Comparison of ENCODE assay signal across 9 cellular contexts in genomic region chr3:139534444-139534812, GRCh38. TPM values are rescaled to one million over a fixed set of nuclear protein-coding genes. Genes with fewer than 3 reads are reported as not detected.
DNase-seq lines count a peak whose midpoint lies in the region; ATAC-seq, FAIRE-seq and TF ChIP-seq lines count a peak whose summit lies in the region.
"Had no signal": no experiment of that assay in that cellular context is flagged by ENCODE, and none has a peak within 500 bp of the region (broad histone marks: within the 10 kb centered on the region; RNA-seq: fewer than 3 reads in every experiment).

No MANE protein-coding gene starts in this region.

- H3K4me3 Mint-ChIP-seq in neural progenitor cell: peak overlapping the region; percentile 23
- H3K4me3 Mint-ChIP-seq: activated B cell treated with CpG ODN at 0.5 μM for 24 hours had no signal

- DNase-seq in HepG2 (ENCODE audit: low spot score): no peak
- DNase-seq in NCI-H146 (lab: John Stamatoyannopoulos, UW): peak; percentile 89
- peak; percentile 93 for DNase-seq in bronchial epithelial cell (ENCODE audit: low read depth)
- DNase-seq in neural progenitor cell (ENCODE audit: low spot score): peak; percentile 20
- DNase-seq in D721Med (ENCODE audit: insufficient read length, low spot score): no peak
- no peak for DNase-seq in HUDEP-2 (lab: John Stamatoyannopoulos, UW; ENCODE audit: unreplicated experiment in 76 of 76)
- DNase-seq: activated B cell treated with CpG ODN at 0.5 μM for 24 hours had no signal

- H3K36me3 ChIP-seq in liver (ENCODE audit: control insufficient read depth in 4 of 4, insufficient read depth in 3 of 4, low read depth in 1 of 4, low read length in 3 of 4): no peaks in the 10 kb centered on the region
- H3K36me3 ChIP-seq in HepG2 (replicated peaks in 1 of 2; ENCODE audit: control insufficient read depth in 1 of 2, insufficient read depth in 2 of 2, low read length in 2 of 2): no peaks in the 10 kb centered on the region
- H3K36me3 ChIP-seq in bronchial epithelial cell (ENCODE audit: control insufficient read depth, insufficient read depth, low read length): no peaks in the 10 kb centered on the region
- no peaks in the 10 kb centered on the region for H3K36me3 ChIP-seq in neural progenitor cell

- H3K27ac Mint-ChIP-seq in neural progenitor cell: peak overlapping the region; percentile 76
- H3K27ac Mint-ChIP-seq: activated B cell treated with CpG ODN at 0.5 μM for 24 hours had no signal

- TF ChIP-seq EP300 in HepG2 (IDR thresholded peaks at IDR 0.05; ENCODE audit: low read depth in 2 of 2, low read length in 2 of 2) (no peak), HepG2 (CRISPR knock-in tag; IDR thresholded peaks at IDR 0.05; ENCODE audit: borderline replicate concordance) (no peak)

- peaks cover 84% of the 10 kb centered on the region for H3K4me1 Mint-ChIP-seq in neural progenitor cell

- FAIRE-seq in HepG2 (lab: Jason Lieb, UNC): no peak
- peak; percentile 86 for FAIRE-seq in bronchial epithelial cell (lab: Jason Lieb, UNC)
- no peak for FAIRE-seq in D721Med (lab: Jason Lieb, UNC)

- H4K20me1 ChIP-seq in HepG2 (ENCODE audit: insufficient read depth, low read length) (no peaks in the 10 kb centered on the region), neural progenitor cell (ENCODE audit: low read depth) (peaks cover 8% of the 10 kb centered on the region)

- H3K4me3 ChIP-seq in liver (ENCODE audit: low read depth in 1 of 3, low read length in 3 of 3) (no peak overlapping the region), HepG2 (replicated peaks in 1 of 3; ENCODE audit: insufficient read depth in 1 of 3, low read depth in 2 of 3, low read length in 3 of 3) (no peak overlapping the region), bronchial epithelial cell (ENCODE audit: low read depth, low read length) (no peak overlapping the region), neural progenitor cell (no peak overlapping the region)

- no peak for TF ChIP-seq RAD21 in liver (IDR thresholded peaks at IDR 0.05)
- TF ChIP-seq RAD21 in HepG2 (CRISPR knock-in tag; IDR thresholded peaks at IDR 0.05): no peak

- no TSS peak for BruUV-seq in HepG2 (replicated peaks; lab: Mats Ljungman, UMichigan)

- peak overlapping the region in 1 of 2 donors; percentile 5 for H3K9ac ChIP-seq in liver (ENCODE audit: low read depth in 1 of 2, low read length in 2 of 2)
- H3K9ac ChIP-seq in HepG2 (ENCODE audit: insufficient read depth, low read depth, low read length): no peak overlapping the region
- no peak overlapping the region for H3K9ac ChIP-seq in neural progenitor cell

- no peaks in the 10 kb centered on the region for H3K27me3 ChIP-seq in liver (ENCODE audit: control insufficient read depth in 4 of 4, insufficient read depth in 4 of 4, low read length in 3 of 4)
- no peaks in the 10 kb centered on the region for H3K27me3 ChIP-seq in HepG2 (ENCODE audit: control insufficient read depth in 1 of 2, insufficient read depth in 2 of 2, low read length in 2 of 2)
- no peaks in the 10 kb centered on the region for H3K27me3 ChIP-seq in bronchial epithelial cell (ENCODE audit: control insufficient read depth, insufficient read depth, low read length)
- peaks cover 29% of the 10 kb centered on the region for H3K27me3 ChIP-seq in neural progenitor cell

- H3K36me3 Mint-ChIP-seq in neural progenitor cell: no peaks in the 10 kb centered on the region

- no peak for TF ChIP-seq CTCF in liver (IDR thresholded peaks at IDR 0.05; ENCODE audit: low read depth, low read length, missing input control)
- no peak for TF ChIP-seq CTCF in HepG2 (CRISPR knock-in tag; IDR thresholded peaks at IDR 0.05)
- no peak for TF ChIP-seq CTCF in bronchial epithelial cell (IDR thresholded peaks at IDR 0.05; ENCODE audit: insufficient read depth, low read length, severe bottlenecking)
- TF ChIP-seq CTCF in neural progenitor cell (IDR thresholded peaks at IDR 0.05): no peak
- no peak for TF ChIP-seq CTCF in D721Med (IDR thresholded peaks at IDR 0.05; ENCODE audit: insufficient read depth, missing control alignments)

- no peak for TF ChIP-seq POLR2A in HepG2 (IDR thresholded peaks at IDR 0.05; ENCODE audit: insufficient read depth in 1 of 2, low read depth in 2 of 2, low read length in 2 of 2)

- H3K9me3 ChIP-seq in liver (ENCODE audit: control insufficient read depth in 4 of 4, low read length in 3 of 4) (no peaks in the 10 kb centered on the region), HepG2 (ENCODE audit: low read length) (no peaks in the 10 kb centered on the region), neural progenitor cell (ENCODE audit: low read depth) (no peaks in the 10 kb centered on the region)

- H3K4me1 ChIP-seq in liver (ENCODE audit: control insufficient read depth in 4 of 4, insufficient read depth in 4 of 4, low read length in 3 of 4): peaks cover 4 to 45% (median 36%) of the 10 kb centered on the region in 4 donors
- peaks cover 43% of the 10 kb centered on the region for H3K4me1 ChIP-seq in HepG2 (ENCODE audit: insufficient read depth, low read length)
- peaks cover 37% of the 10 kb centered on the region for H3K4me1 ChIP-seq in neural progenitor cell

- H3K27ac ChIP-seq in liver (ENCODE audit: low read depth in 1 of 2, low read length in 2 of 2) (peak overlapping the region; percentile 15 to 75), HepG2 (ENCODE audit: extremely low read length, insufficient read depth, low read length) (no peak overlapping the region), neural progenitor cell (no peak overlapping the region)

- H3K9me3 Mint-ChIP-seq in neural progenitor cell: no peaks in the 10 kb centered on the region
- H3K9me3 Mint-ChIP-seq: activated B cell treated with CpG ODN at 0.5 μM for 24 hours had no signal

- no peaks in the 10 kb centered on the region for H3K79me2 ChIP-seq in HepG2 (ENCODE audit: insufficient read depth, low read length)
- H3K79me2 ChIP-seq in neural progenitor cell (ENCODE audit: low read depth): no peaks in the 10 kb centered on the region

- CTCF ChIA-PET in HepG2 (lab: Yijun Ruan, JAX; ENCODE audit: low intra/inter-chr PET ratio, low total read pairs): no interaction called here

- H3K27me3 Mint-ChIP-seq in neural progenitor cell (ENCODE audit: insufficient read depth, low read depth): peaks cover 17% of the 10 kb centered on the region

- H2AFZ ChIP-seq in HepG2 (ENCODE audit: low read length): no peak overlapping the region
- no peak overlapping the region for H2AFZ ChIP-seq in neural progenitor cell (replicated peaks)

- ATAC-seq in HepG2: no peak
- ATAC-seq in HG02763 (IDR thresholded peaks at IDR 0.05; ENCODE audit: unreplicated experiment): no peak

- 49% methylated on average over 1 of the region's 1 CpG for WGBS in liver
- 71% methylated on average over 1 of the region's 1 CpG for WGBS in HepG2 (ENCODE audit: low lambda C conversion rate)

- POLR2A ChIA-PET in HepG2 (lab: Yijun Ruan, JAX): no interaction called here

- intact Hi-C loops in HepG2 (cut with micrococcal nuclease; ENCODE audit: unreplicated experiment): no loop called here

- in situ Hi-C loops in HepG2 (cut with HindIII; ENCODE audit: extremely low pct_ligation_motif_present, low pct_unique_long_range_greater_than_20kb): no loop called here

- H3F3A ChIP-seq in neural progenitor cell (ENCODE audit: low read depth): peaks cover 30% of the 10 kb centered on the region

- no peak overlapping the region for H3K4me2 ChIP-seq in HepG2 (ENCODE audit: low read depth, low read length)
- peak overlapping the region; percentile 5 for H3K4me2 ChIP-seq in neural progenitor cell

RNA-seq across cellular contexts. Expression of gene RBP1, which starts 5.1 kb away (rescaled TPM):
- 10 to 100 TPM; 32.9 to 34.0 TPM for total RNA-seq in liver
- 10 to 100 TPM; 49.5 to 85.8 TPM for polyA plus RNA-seq in liver
- total RNA-seq in HepG2 (2016; rRNA removed; fragmentation: Illumina TruSeq; extraction: Trizol): 6.4 and 8.9 TPM in 2 replicates
- total RNA-seq in HepG2 (2016; cell fraction: cytosol; rRNA removed; fragmentation: Illumina TruSeq; extraction: Trizol; ENCODE audit: low read depth): 3.8 and 9.5 TPM in 2 replicates
- total RNA-seq in HepG2 (2016; cell fraction: insoluble cytoplasmic fraction; rRNA removed; fragmentation: Illumina TruSeq; extraction: Trizol): 8.6 and 10.6 TPM in 2 replicates
- 5.6 and 7.7 TPM in 2 replicates for total RNA-seq in HepG2 (2016; cell fraction: membrane; rRNA removed; fragmentation: Illumina TruSeq; extraction: Trizol)
- total RNA-seq in HepG2 (2016; cell fraction: nucleus; rRNA removed; fragmentation: Illumina TruSeq; extraction: Trizol): 3.0 and 4.3 TPM in 2 replicates
- polyA plus RNA-seq in HepG2 (2011; rRNA removed): 12.6 and 16.9 TPM in 2 replicates
- polyA plus RNA-seq in HepG2 (2011; cell fraction: cytosol; rRNA removed): 19.5 and 23.3 TPM in 2 replicates
- polyA plus RNA-seq in HepG2 (2011; cell fraction: nucleus; rRNA removed): 9.2 and 9.7 TPM in 2 replicates
- 3.9 and 9.2 TPM in 2 replicates for polyA plus RNA-seq in HepG2 (2012)
- polyA plus RNA-seq in HepG2 (2016; cell fraction: cytosol; fragmentation: Illumina TruSeq; extraction: Trizol; ENCODE audit: low read depth): 11.2 and 14.3 TPM in 2 replicates
- polyA plus RNA-seq in HepG2 (2016; cell fraction: insoluble cytoplasmic fraction; fragmentation: Illumina TruSeq; extraction: Trizol; ENCODE audit: low read depth): 19.1 and 19.5 TPM in 2 replicates
- polyA plus RNA-seq in HepG2 (2016; cell fraction: membrane; fragmentation: Illumina TruSeq; extraction: Trizol; ENCODE audit: low read depth): 9.2 and 11.0 TPM in 2 replicates
- 9.2 and 17.6 TPM in 2 replicates for polyA plus RNA-seq in HepG2 (2016; cell fraction: nucleus; fragmentation: Illumina TruSeq; extraction: Trizol; ENCODE audit: insufficient read depth, low read depth)
- polyA minus RNA-seq in HepG2 (2011; rRNA and poly(A)+ RNA removed; ENCODE audit: low replicate concordance): 12.3 TPM in 1 of 2 replicates, not detected in the other
- polyA minus RNA-seq in HepG2 (2011; cell fraction: cytosol; rRNA and poly(A)+ RNA removed): 1.9 and 4.5 TPM in 2 replicates
- polyA minus RNA-seq in HepG2 (2011; cell fraction: nucleus; rRNA and poly(A)+ RNA removed): 3.9 and 6.0 TPM in 2 replicates
- 69.5 and 187 TPM in 2 replicates for total RNA-seq in bronchial epithelial cell
- 4.0 and 11.5 TPM in 2 replicates for total RNA-seq in neural progenitor cell (ENCODE audit: low replicate concordance)
- total RNA-seq: activated B cell treated with CpG ODN at 0.5 μM for 24 hours had no signal

RNA-seq across cellular contexts. Expression of gene RBP2, which starts 58.1 kb away (rescaled TPM):
- total RNA-seq in liver (under 1 TPM in 1 of 2 donors, not detected in 1; 0.79 TPM), HepG2 (2016; rRNA removed; fragmentation: Illumina TruSeq; extraction: Trizol) (2.5 TPM in 2 replicates), bronchial epithelial cell (not detected in 2 replicates), neural progenitor cell (ENCODE audit: low replicate concordance) (not detected in 2 replicates)
- polyA plus RNA-seq in liver (not detected), HepG2 (2011; rRNA removed) (0.17 TPM in 1 of 2 replicates, not detected in the other)
- total RNA-seq in HepG2 (2016; cell fraction: cytosol; rRNA removed; fragmentation: Illumina TruSeq; extraction: Trizol; ENCODE audit: low read depth): 1.1 and 1.7 TPM in 2 replicates
- total RNA-seq in HepG2 (2016; cell fraction: insoluble cytoplasmic fraction; rRNA removed; fragmentation: Illumina TruSeq; extraction: Trizol): 1.5 and 3.8 TPM in 2 replicates
- total RNA-seq in HepG2 (2016; cell fraction: membrane; rRNA removed; fragmentation: Illumina TruSeq; extraction: Trizol): 1.3 and 1.7 TPM in 2 replicates
- 1.4 and 1.9 TPM in 2 replicates for total RNA-seq in HepG2 (2016; cell fraction: nucleus; rRNA removed; fragmentation: Illumina TruSeq; extraction: Trizol)
- 0.21 and 0.88 TPM in 2 replicates for polyA plus RNA-seq in HepG2 (2011; cell fraction: cytosol; rRNA removed)
- not detected in 2 replicates for polyA plus RNA-seq in HepG2 (2011; cell fraction: nucleus; rRNA removed)
- polyA plus RNA-seq in HepG2 (2012): 0.53 and 1.5 TPM in 2 replicates
- polyA plus RNA-seq in HepG2 (2016; cell fraction: cytosol; fragmentation: Illumina TruSeq; extraction: Trizol; ENCODE audit: low read depth): 1.5 and 2.0 TPM in 2 replicates
- polyA plus RNA-seq in HepG2 (2016; cell fraction: insoluble cytoplasmic fraction; fragmentation: Illumina TruSeq; extraction: Trizol; ENCODE audit: low read depth): 4.0 and 5.3 TPM in 2 replicates
- 1.2 and 3.3 TPM in 2 replicates for polyA plus RNA-seq in HepG2 (2016; cell fraction: membrane; fragmentation: Illumina TruSeq; extraction: Trizol; ENCODE audit: low read depth)
- polyA plus RNA-seq in HepG2 (2016; cell fraction: nucleus; fragmentation: Illumina TruSeq; extraction: Trizol; ENCODE audit: insufficient read depth, low read depth): 1.2 and 2.1 TPM in 2 replicates
- polyA minus RNA-seq in HepG2 (2011; rRNA and poly(A)+ RNA removed; ENCODE audit: low replicate concordance): not detected in 2 replicates
- polyA minus RNA-seq in HepG2 (2011; cell fraction: cytosol; rRNA and poly(A)+ RNA removed): not detected in 2 replicates
- not detected in 2 replicates for polyA minus RNA-seq in HepG2 (2011; cell fraction: nucleus; rRNA and poly(A)+ RNA removed)
- total RNA-seq: activated B cell treated with CpG ODN at 0.5 μM for 24 hours had no signal

Comparison
In these comparisons a context has a peak if more than half of its experiments do, and no peak if none do; other contexts are left out.
1. H3K27ac ChIP-seq: peak in liver (2 of 2); none in HepG2 (single experiment) and neural progenitor cell (single experiment).
2. DNase-seq: peak in NCI-H146 (single experiment), bronchial epithelial cell (single experiment) and neural progenitor cell (single experiment); none in HepG2 (single experiment), D721Med (single experiment) and HUDEP-2 (0 of 76).